ENCODE assay signal across 17 cellular contexts in genomic region chr14:76413106-76413961, GRCh38. TPM values are rescaled to one million over a fixed set of nuclear protein-coding genes. Genes with fewer than 3 reads are reported as not detected.
DNase-seq lines count a peak whose midpoint lies in the region; TF ChIP-seq lines count a peak whose summit lies in the region.
"Had no signal": no experiment of that assay in that cellular context is flagged by ENCODE, and none has a peak within 500 bp of the region (broad histone marks: within the 10 kb centered on the region; RNA-seq: fewer than 3 reads in every experiment).

No MANE protein-coding gene starts in this region.

- H3K36me3 ChIP-seq in HUES48 (ENCODE audit: control insufficient read depth, insufficient read depth, low read length) (no peaks in the 10 kb centered on the region), endodermal cell (ENCODE audit: control insufficient read depth, insufficient read depth, low read length) (no peaks in the 10 kb centered on the region), esophagus muscularis mucosa (no peaks in the 10 kb centered on the region)

- intact Hi-C loops in esophagus muscularis mucosa (cut with DNase I): no loop called here

- H3K36me3 Mint-ChIP-seq in endodermal cell (ENCODE audit: low read depth): no peaks in the 10 kb centered on the region
- no peaks in the 10 kb centered on the region for H3K36me3 Mint-ChIP-seq in nephron (ENCODE audit: low read depth)
- no peaks in the 10 kb centered on the region for H3K36me3 Mint-ChIP-seq in type B pancreatic cell

- H3K9me3 Mint-ChIP-seq in endodermal cell: no peaks in the 10 kb centered on the region
- H3K9me3 Mint-ChIP-seq in nephron: no peaks in the 10 kb centered on the region
- H3K9me3 Mint-ChIP-seq in type B pancreatic cell: no peaks in the 10 kb centered on the region
- H3K9me3 Mint-ChIP-seq: HFFc6 had no signal

- no peak overlapping the region for H3K27ac Mint-ChIP-seq in endodermal cell
- peak overlapping the region in 1 of 3 experiments; percentile 29 for H3K27ac Mint-ChIP-seq in nephron
- no peak overlapping the region for H3K27ac Mint-ChIP-seq in type B pancreatic cell
- H3K27ac Mint-ChIP-seq: HFFc6 had no signal

- H3K9ac ChIP-seq in HUES48 (ENCODE audit: low read depth, low read length) (no peak overlapping the region), endodermal cell (ENCODE audit: extremely low read depth, low read length, poor library complexity, severe bottlenecking) (no peak overlapping the region)

- H3K27me3 ChIP-seq in HUES48 (ENCODE audit: control insufficient read depth, insufficient read depth, low read length): no peaks in the 10 kb centered on the region; the same call in 1 of the 2 replicates
- peaks cover 10% of the 10 kb centered on the region for H3K27me3 ChIP-seq in endodermal cell (ENCODE audit: control insufficient read depth, insufficient read depth, low read length, poor library complexity, severe bottlenecking)
- peaks cover 0 to 23% (median 0%) of the 10 kb centered on the region in 4 donors for H3K27me3 ChIP-seq in esophagus muscularis mucosa

- CTCF ChIA-PET in HEK293T (lab: Yijun Ruan, JAX): no interaction called here

- POLR2A ChIA-PET in HEK293T (lab: Yijun Ruan, JAX): no interaction called here

- H3K4me1 Mint-ChIP-seq in endodermal cell (peaks cover 20% of the 10 kb centered on the region), nephron (peaks cover 8% of the 10 kb centered on the region), type B pancreatic cell (ENCODE audit: unreplicated experiment) (peaks cover 14% of the 10 kb centered on the region)

- H3K4me3 ChIP-seq in HUES48 (ENCODE audit: low read depth, low read length) (0 out of 2 replicates have a peak overlapping the region, but pooled peaks have one; percentile 21), endodermal cell (ENCODE audit: low read length) (no peak overlapping the region), esophagus muscularis mucosa (no peak overlapping the region)

- TF ChIP-seq CTCF in endodermal cell (conservative IDR thresholded peaks at IDR 0.05): no peak
- TF ChIP-seq CTCF in nephron (IDR thresholded peaks at IDR 0.05; ENCODE audit: unreplicated experiment in 3 of 3): no peak
- no peak for TF ChIP-seq CTCF in type B pancreatic cell (conservative IDR thresholded peaks at IDR 0.05)
- TF ChIP-seq CTCF in GM10266 (IDR thresholded peaks at IDR 0.05; ENCODE audit: control insufficient read depth, insufficient read depth, low read depth, missing control alignments): no peak
- no peak for TF ChIP-seq CTCF in esophagus muscularis mucosa (IDR thresholded peaks at IDR 0.05)

- no peak for TF ChIP-seq EP300 in esophagus muscularis mucosa (IDR thresholded peaks at IDR 0.05)

- H3K4me3 Mint-ChIP-seq in endodermal cell: peak overlapping the region; percentile 65
- peak overlapping the region in 2 of 3 experiments; percentile 66 to 71 for H3K4me3 Mint-ChIP-seq in nephron
- peak overlapping the region; percentile 71 for H3K4me3 Mint-ChIP-seq in type B pancreatic cell
- H3K4me3 Mint-ChIP-seq: HFFc6 had no signal

- H3K27me3 Mint-ChIP-seq in endodermal cell (ENCODE audit: insufficient read depth) (peaks cover 35% of the 10 kb centered on the region), nephron (ENCODE audit: low read depth) (peaks cover 46% of the 10 kb centered on the region), type B pancreatic cell (peaks cover 34% of the 10 kb centered on the region)

- DNase-seq in endodermal cell (no peak), type B pancreatic cell (ENCODE audit: extremely low spot score, unreplicated experiment) (no peak), HEK293T (ENCODE audit: extremely low spot score) (no peak), GM10266 (ENCODE audit: extremely low spot score) (no peak), esophagus muscularis mucosa (ENCODE audit: extremely low spot score) (no peak)
- DNase-seq: AML-193, GOT3, HFFc6, NCI-H1930, NCI-H226, NCI-H524, OCI-M1, Right ventricle myocardium superior had no signal

- H3K27ac ChIP-seq in HUES48 (ENCODE audit: low read depth, low read length) (no peak overlapping the region), endodermal cell (ENCODE audit: low read depth, low read length) (no peak overlapping the region), esophagus muscularis mucosa (replicated peaks in 1 of 4) (no peak overlapping the region)
- H3K27ac ChIP-seq: C4-2B had no signal

- H3K4me1 ChIP-seq in HUES48 (ENCODE audit: control insufficient read depth, insufficient read depth, low read length) (peaks cover 17% of the 10 kb centered on the region), endodermal cell (ENCODE audit: control insufficient read depth, insufficient read depth, low read length) (no peaks in the 10 kb centered on the region), esophagus muscularis mucosa (no peaks in the 10 kb centered on the region)

- 70 to 100% methylated on average over 7 to 14 of the region's 23 CpGs for WGBS in endodermal cell (ENCODE audit: insufficient coverage in 1 of 2, insufficient read length in 1 of 2), 2 experiments
- 52% methylated on average over 14 of the region's 23 CpGs for WGBS in esophagus muscularis mucosa

- no peaks in the 10 kb centered on the region for H3K9me3 ChIP-seq in HUES48 (ENCODE audit: control insufficient read depth, insufficient read depth, low read length)
- no peaks in the 10 kb centered on the region for H3K9me3 ChIP-seq in endodermal cell (ENCODE audit: control insufficient read depth, low read length)
- H3K9me3 ChIP-seq in esophagus muscularis mucosa: no peaks in the 10 kb centered on the region

- TF ChIP-seq POLR2A in esophagus muscularis mucosa (IDR thresholded peaks at IDR 0.05; ENCODE audit: low read depth): no peak

TF ChIP-seq in HEK293T, 16 proteins besides CTCF, POLR2A, EP300 and RAD21:
- TF ChIP-seq FOXM1 (IDR thresholded peaks at IDR 0.05; ENCODE audit: borderline replicate concordance) (no peak), ZNF384 (IDR thresholded peaks at IDR 0.05) (no peak), HDGF (IDR thresholded peaks at IDR 0.05; ENCODE audit: borderline replicate concordance) (no peak), ARNT (IDR thresholded peaks at IDR 0.05) (no peak), FOXA1 (IDR thresholded peaks at IDR 0.05) (no peak), FOXK2 (IDR thresholded peaks at IDR 0.05) (no peak), SUZ12 (IDR thresholded peaks at IDR 0.05) (no peak), PKNOX1 (IDR thresholded peaks at IDR 0.05) (no peak), CTBP1 (IDR thresholded peaks at IDR 0.05; ENCODE audit: borderline replicate concordance) (no peak), BHLHE40 (IDR thresholded peaks at IDR 0.05; ENCODE audit: borderline replicate concordance) (no peak)

RNA-seq across cellular contexts. Expression of gene ESRRB, which starts 37.4 kb away (rescaled TPM):
- total RNA-seq in endodermal cell (1 to 10 TPM; 1.1 to 1.2 TPM), type B pancreatic cell (ENCODE audit: low replicate concordance) (0.40 and 0.94 TPM in 2 replicates), esophagus muscularis mucosa (under 1 TPM in 2 of 4 donors, not detected in 2; 0.17 to 0.26 TPM)
- polyA plus RNA-seq in endodermal cell (2013, experiment 1 of 2): 1.0 TPM
- polyA plus RNA-seq in endodermal cell (2013, experiment 2 of 2): 0.79 TPM
- total RNA-seq: HFFc6, M059J had no signal
